Comparison of ENCODE assay signal across 11 cellular contexts in the genomic region with DNA sequence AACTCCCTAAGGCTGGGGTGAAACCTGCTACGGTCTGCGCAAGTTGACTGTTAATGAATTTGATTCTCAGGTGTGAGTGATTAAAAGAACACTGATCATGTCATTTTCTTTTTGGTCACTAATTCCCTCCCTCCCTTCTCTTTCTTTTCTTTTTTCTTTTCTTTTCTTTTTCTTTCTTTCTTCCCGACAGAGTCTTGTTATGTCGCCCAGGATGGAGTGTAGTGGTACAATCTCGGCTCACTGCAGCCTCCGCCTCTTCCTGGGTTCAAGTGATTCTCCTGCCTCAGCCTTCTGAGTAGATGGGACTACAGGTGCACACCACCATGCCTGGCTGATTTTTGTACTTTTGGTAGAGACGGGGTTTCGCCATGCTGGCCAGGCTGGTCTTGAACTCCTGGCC. TPM values are rescaled to one million over a fixed set of nuclear protein-coding genes. Genes with fewer than 3 reads are reported as not detected.
DNase-seq lines count a peak whose midpoint lies in the region; ATAC-seq and TF ChIP-seq lines count a peak whose summit lies in the region.
"Had no signal": no experiment of that assay in that cellular context is flagged by ENCODE, and none has a peak within 500 bp of the region (broad histone marks: within the 10 kb centered on the region; RNA-seq: fewer than 3 reads in every experiment).

No MANE protein-coding gene starts in this region.

- in situ Hi-C loops in HAP-1 (cut with MboI; ENCODE audit: low sequenced_read_pairs), result no loop called here

- peak overlapping the region; percentile 26 for H3K4me3 ChIP-seq in HAP-1
- H3K4me3 ChIP-seq in esophagus squamous epithelium, result peak overlapping the region; percentile 36 to 65 (median 58)
- peak overlapping the region; percentile 80 for H3K4me3 ChIP-seq in skeletal muscle satellite cell (ENCODE audit: low read length)

- POLR2A ChIA-PET in activated CD4-positive, alpha-beta memory T cell treated with anti-CD3 and anti-CD28 coated beads, Interleukin-2, amount 10 ng/mL, durations not matched to agents 7 days and 5 days (lab: Charles Lee), result interaction anchor here (1.2 to 1.7 kb wide), 5 partner anchors 18 to 789 kb away, joined by 5 to 13 read pairs (median 6); partner anchors contain the start of gene ZFAND5

- H3K9ac ChIP-seq in skeletal muscle satellite cell (ENCODE audit: low read depth, low read length), result peak overlapping the region; percentile 97

- CTCF ChIA-PET in activated CD4-positive, alpha-beta memory T cell treated with anti-CD3 and anti-CD28 coated beads, Interleukin-2, amount 10 ng/mL, durations not matched to agents 7 days and 5 days (lab: Charles Lee), result interaction anchor here (1.2 kb wide), 1 partner anchor 47 kb away, joined by 12 read pairs; no protein-coding TSS in a partner anchor

- H3K9me3 ChIP-seq in HAP-1 (no peaks in the 10 kb centered on the region), esophagus squamous epithelium (no peaks in the 10 kb centered on the region), skeletal muscle satellite cell (replicated peaks; ENCODE audit: low read length) (no peaks in the 10 kb centered on the region)
- H3K9me3 ChIP-seq: adrenal gland had no signal

- intact Hi-C loops in esophagus squamous epithelium (cut with DNase I), result no loop called here

- H3K36me3 ChIP-seq in HAP-1 (replicated peaks), result peaks cover 9% of the 10 kb centered on the region
- H3K36me3 ChIP-seq in esophagus squamous epithelium, result peaks cover 0 to 38% (median 7%) of the 10 kb centered on the region in 3 donors
- H3K36me3 ChIP-seq in skeletal muscle satellite cell (ENCODE audit: insufficient read depth, low read length), result peaks cover 42% of the 10 kb centered on the region
- H3K36me3 ChIP-seq: adrenal gland had no signal

- peaks cover 79% of the 10 kb centered on the region for H3K4me1 Mint-ChIP-seq in activated CD4-positive, alpha-beta memory T cell treated with anti-CD3 and anti-CD28 coated beads, Interleukin-2, amount 10 ng/mL, durations not matched to agents 7 days and 5 days

- peak overlapping the region; percentile 84 to 96 (median 88) for H3K27ac ChIP-seq in esophagus squamous epithelium

- H3K9me3 Mint-ChIP-seq in activated CD4-positive, alpha-beta memory T cell treated with anti-CD3 and anti-CD28 coated beads, Interleukin-2, amount 10 ng/mL, durations not matched to agents 7 days and 5 days, result no peaks in the 10 kb centered on the region

- H3K4me2 ChIP-seq in skeletal muscle satellite cell (ENCODE audit: low read length), result peak overlapping the region; percentile 88

- ATAC-seq in esophagus mucosa (no peak), HG03196 (IDR thresholded peaks at IDR 0.05; ENCODE audit: unreplicated experiment) (no peak)

- H3K27me3 Mint-ChIP-seq in activated CD4-positive, alpha-beta memory T cell treated with anti-CD3 and anti-CD28 coated beads, Interleukin-2, amount 10 ng/mL, durations not matched to agents 7 days and 5 days, result no peaks in the 10 kb centered on the region

- no peak for TF ChIP-seq CTCF in esophagus squamous epithelium (IDR thresholded peaks at IDR 0.05)

- H3K36me3 Mint-ChIP-seq in activated CD4-positive, alpha-beta memory T cell treated with anti-CD3 and anti-CD28 coated beads, Interleukin-2, amount 10 ng/mL, durations not matched to agents 7 days and 5 days (ENCODE audit: low read depth), result peaks cover 36% of the 10 kb centered on the region

- WGBS in esophagus squamous epithelium, 2 donors, result 37 to 44% methylated on average over 7 to 8 of the region's 8 CpGs

- DNase-seq in HAP-1 (ENCODE audit: low spot score in 2 of 2), result no peak
- no peak for DNase-seq in activated CD4-positive, alpha-beta memory T cell treated with anti-CD3 and anti-CD28 coated beads, Interleukin-2, amount 10 ng/mL, durations not matched to agents 7 days and 5 days
- DNase-seq in esophagus squamous epithelium (lab: John Stamatoyannopoulos, UW), result no peak
- no peak for DNase-seq in HuH-7 (ENCODE audit: low spot score)
- DNase-seq in DMS53 (lab: John Stamatoyannopoulos, UW), result no peak
- DNase-seq: adrenal gland; SHP77 treated with DMSO at 0.1 percent for 48 hours; stimulated activated CD4-positive, alpha-beta T cell treated with anti-CD3 and anti-CD28 coated beads, Interleukin-15, amount 100 ng/mL, for 24 hours had no signal

- H3K27me3 ChIP-seq in HAP-1 (ENCODE audit: low read depth), result no peaks in the 10 kb centered on the region
- H3K27me3 ChIP-seq in esophagus squamous epithelium, result no peaks in the 10 kb centered on the region
- no peaks in the 10 kb centered on the region for H3K27me3 ChIP-seq in skeletal muscle satellite cell (ENCODE audit: control insufficient read depth, insufficient read depth, low read length)
- H3K27me3 ChIP-seq: adrenal gland had no signal

- peak overlapping the region; percentile 90 for H3K27ac Mint-ChIP-seq in activated CD4-positive, alpha-beta memory T cell treated with anti-CD3 and anti-CD28 coated beads, Interleukin-2, amount 10 ng/mL, durations not matched to agents 7 days and 5 days

- peaks cover 46% of the 10 kb centered on the region for H3K4me1 ChIP-seq in HAP-1
- peaks cover 19 to 76% (median 44%) of the 10 kb centered on the region in 3 donors for H3K4me1 ChIP-seq in esophagus squamous epithelium
- H3K4me1 ChIP-seq in skeletal muscle satellite cell (ENCODE audit: control insufficient read depth, insufficient read depth, low read length), result peaks cover 53% of the 10 kb centered on the region

- TF ChIP-seq POLR2A in esophagus squamous epithelium (IDR thresholded peaks at IDR 0.05), result no peak

- H3K4me3 Mint-ChIP-seq in activated CD4-positive, alpha-beta memory T cell treated with anti-CD3 and anti-CD28 coated beads, Interleukin-2, amount 10 ng/mL, durations not matched to agents 7 days and 5 days, result peak overlapping the region; percentile 88

RNA-seq across cellular contexts. Expression of gene ANXA1, which starts 2.6 kb away (rescaled TPM):
- 100 to 1,000 TPM; 204 TPM for total RNA-seq in activated CD4-positive, alpha-beta memory T cell treated with anti-CD3 and anti-CD28 coated beads, Interleukin-2, amount 10 ng/mL, durations not matched to agents 7 days and 5 days
- total RNA-seq in esophagus squamous epithelium (1,000 to 10,000 TPM; 5,313 to 9,451 (median 7,147) TPM), esophagus mucosa (4,910 TPM)
- 997 and 1,049 TPM in 2 replicates for total RNA-seq in skeletal muscle satellite cell (2012; rRNA removed)

Comparison
In these comparisons a context has a peak if more than half of its experiments do, and no peak if none do; other contexts are left out.
1. H3K4me3 ChIP-seq: peak in every context shown above with its lines; median percentile 80 in skeletal muscle satellite cell; 58 in esophagus squamous epithelium; 26 in HAP-1.
2. RNA of gene ANXA1, which starts 2.6 kb away (total RNA-seq): 5,313 to 9,451 TPM in esophagus squamous epithelium and 4,910 TPM in esophagus mucosa (single experiment); 204 TPM in activated CD4-positive, alpha-beta memory T cell treated with anti-CD3 and anti-CD28 coated beads, Interleukin-2, amount 10 ng/mL, durations not matched to agents 7 days and 5 days; every median in the first group is over 10 times any median in the second.